Comparison of ENCODE assay signal across 9 cellular contexts in the genomic region with DNA sequence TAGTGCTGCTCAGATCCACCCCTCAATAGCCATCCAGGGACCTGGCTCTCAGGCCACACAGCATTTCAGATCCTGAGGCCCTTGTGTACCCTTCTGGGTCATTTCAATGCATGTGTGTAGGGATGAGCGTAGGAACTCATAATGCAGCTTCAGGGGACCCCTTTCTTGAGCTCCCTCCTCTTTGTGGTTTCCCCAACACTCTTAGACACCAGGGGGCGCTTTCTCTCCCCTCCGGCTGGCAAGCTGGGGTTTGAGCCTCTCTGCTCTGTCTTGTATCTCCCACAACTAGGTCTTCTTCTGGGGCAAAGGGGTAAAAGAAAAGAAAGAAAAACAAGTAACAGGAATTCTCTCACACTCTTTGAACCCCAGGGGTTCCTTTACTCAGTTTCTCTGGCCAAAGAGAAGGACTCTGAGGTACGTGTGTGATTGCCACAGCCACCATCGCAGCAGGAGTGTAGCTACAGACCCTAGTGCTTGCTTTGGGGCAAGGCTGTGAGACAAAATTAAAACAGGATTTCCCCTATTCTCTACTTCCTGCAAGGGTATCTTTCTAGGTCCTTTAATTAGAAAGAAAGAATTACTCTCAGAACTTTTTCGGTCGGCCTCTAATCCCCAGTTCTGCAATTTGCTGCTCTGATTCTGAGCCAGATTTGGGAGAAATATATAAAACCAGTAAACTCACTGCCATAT. TPM values are rescaled to one million over a fixed set of nuclear protein-coding genes. Genes with fewer than 3 reads are reported as not detected.
DNase-seq lines count a peak whose midpoint lies in the region; ATAC-seq, FAIRE-seq and TF ChIP-seq lines count a peak whose summit lies in the region.
"Had no signal": no experiment of that assay in that cellular context is flagged by ENCODE, and none has a peak within 500 bp of the region (broad histone marks: within the 10 kb centered on the region; RNA-seq: fewer than 3 reads in every experiment).

No MANE protein-coding gene starts in this region.

- H3K27ac ChIP-seq in K562 (ENCODE audit: extremely low read depth, low read depth, low read length), result no peak overlapping the region

- H3K9ac ChIP-seq in K562 (ENCODE audit: insufficient read depth in 1 of 2, low read depth in 2 of 2, low read length in 2 of 2), result no peak overlapping the region

- no peaks in the 10 kb centered on the region for H3K9me1 ChIP-seq in K562 (ENCODE audit: control insufficient read depth, insufficient read depth, low read length)

- H3K79me2 ChIP-seq in K562 (ENCODE audit: control insufficient read depth, insufficient read depth, low read length), result no peaks in the 10 kb centered on the region

- DNase-seq in GM10248 (ENCODE audit: extremely low spot score) (peak; percentile 66), HT-29 (ENCODE audit: low spot score) (peak; percentile 52), SK-N-DZ (ENCODE audit: low spot score) (peak; percentile 45), K562 (ENCODE audit: extremely low read depth in 1 of 4, low spot score in 3 of 4) (peak; percentile 42 to 64 (median 54)), kidney epithelial cell (ENCODE audit: low read depth) (no peak), KG1 (lab: John Stamatoyannopoulos, UW) (no peak)
- DNase-seq in stimulated activated CD4-positive, alpha-beta T cell treated with anti-CD3 and anti-CD28 coated beads, TNF-alpha, amount 100 ng/mL, for 4 hours (ENCODE audit: low read depth in 3 of 3), result peak in 2 of 3 experiments; percentile 2 to 3

- peaks cover 3 to 13% of the 10 kb centered on the region in 2 experiments; a peak in 3 of 5 replicates for H3K27me3 ChIP-seq in K562 (ENCODE audit: control insufficient read depth in 2 of 2, insufficient read depth in 2 of 2, low read length in 2 of 2)
- H3K27me3 ChIP-seq in kidney epithelial cell (ENCODE audit: control insufficient read depth, insufficient read depth, low read length), result no peaks in the 10 kb centered on the region

- no TSS peak for BruUV-seq in K562 (replicated peaks; lab: Mats Ljungman, UMichigan)

- peak overlapping the region; percentile 41; the same call in 1 of the 2 replicates for H2AFZ ChIP-seq in K562 (ENCODE audit: low read depth, low read length)

- intact Hi-C loops in K562 (cut with micrococcal nuclease), result loop anchor here (1.0 kb wide), 1 partner anchor 312 kb away; no protein-coding TSS in a partner anchor

- under 1% methylated on average over 7 of the region's 7 CpGs for WGBS in K562 (ENCODE audit: insufficient coverage, low coverage, missing lambda C conversion rate)

- no peaks in the 10 kb centered on the region for H3K9me3 ChIP-seq in K562 (replicated peaks; ENCODE audit: control insufficient read depth, insufficient read depth, low read depth, low read length)

- H3K4me1 ChIP-seq in K562 (replicated peaks in 1 of 2; ENCODE audit: control insufficient read depth in 2 of 2, insufficient read depth in 2 of 2, low read length in 2 of 2), result no peaks in the 10 kb centered on the region

- CTCF ChIA-PET in GM10248 (lab: Yijun Ruan, JAX) (interaction anchor here (0.7 to 3.2 kb wide), 25 partner anchors 10 to 495 kb away, joined by 3 to 106 read pairs (median 4); partner anchors contain the start of gene CABYR), K562 (lab: Yijun Ruan, JAX; ENCODE audit: low intra/inter-chr PET ratio) (interaction anchor here (0.7 to 0.8 kb wide), 2 partner anchors 258 to 311 kb away, joined by 3 to 4 read pairs; no protein-coding TSS in a partner anchor)

- H3K36me3 ChIP-seq in K562 (ENCODE audit: control insufficient read depth, insufficient read depth, low read length) (no peaks in the 10 kb centered on the region), kidney epithelial cell (ENCODE audit: control insufficient read depth, insufficient read depth, low read length) (no peaks in the 10 kb centered on the region)

- POLR2A ChIA-PET in GM10248 (lab: Yijun Ruan, JAX), result no interaction called here
- POLR2A ChIA-PET in K562 (lab: Yijun Ruan, JAX), result interaction anchor here (0.7 to 1.6 kb wide), 4 partner anchors 12 to 1297 kb away, joined by 3 to 5 read pairs (median 3); no protein-coding TSS in a partner anchor

- H4K20me1 ChIP-seq in K562 (replicated peaks; ENCODE audit: control insufficient read depth, insufficient read depth, low read length), result no peaks in the 10 kb centered on the region

- peak; percentile 79 for TF ChIP-seq CTCF in GM10248 (IDR thresholded peaks at IDR 0.05; ENCODE audit: control extremely low read depth, extremely low read depth, low read depth, missing control alignments)
- peak; percentile 65 to 81 (median 69) for TF ChIP-seq CTCF in K562 (IDR thresholded peaks at IDR 0.05 in 2 of 3, conservative IDR thresholded peaks at IDR 0.05 in 1 of 3; ENCODE audit: insufficient read depth in 2 of 3, low read depth in 1 of 3, low read length in 3 of 3)
- peak; percentile 89 for TF ChIP-seq CTCF in kidney epithelial cell (IDR thresholded peaks at IDR 0.05; ENCODE audit: insufficient read depth, low read length, poor library complexity, severe bottlenecking)

- peak in 1 of 2 experiments; percentile 46; a peak in 2 of 4 replicates for TF ChIP-seq RAD21 in K562 (CRISPR knock-in tag; conservative IDR thresholded peaks at IDR 0.05 in 1 of 2, IDR thresholded peaks at IDR 0.05 in 1 of 2)

- FAIRE-seq in K562 (lab: Jason Lieb, UNC), result peak; percentile 26
- FAIRE-seq: islet of Langerhans had no signal

- no peak for TF ChIP-seq POLR2A in K562 (conservative IDR thresholded peaks at IDR 0.05)

- H3K4me3 ChIP-seq in K562, result no peak overlapping the region
- no peak overlapping the region for H3K4me3 ChIP-seq in kidney epithelial cell (ENCODE audit: low read depth, low read length)

- peak; percentile 77 for ATAC-seq in GM21423 (IDR thresholded peaks at IDR 0.05; ENCODE audit: unreplicated experiment)
- peak; percentile 93 for ATAC-seq in K562

- in situ Hi-C loops in K562 (cut with MboI), result loop anchor here (10.0 kb wide), 1 partner anchor 308 kb away; no protein-coding TSS in a partner anchor

- TF ChIP-seq EP300 in K562 (IDR thresholded peaks at IDR 0.05; ENCODE audit: low read length), result no peak

- no peak overlapping the region for H3K4me2 ChIP-seq in K562 (ENCODE audit: insufficient read depth, low read length)

TF ChIP-seq in K562, 482 proteins besides CTCF, POLR2A, EP300 and RAD21 (continues in another document):
- TF ChIP-seq HMBOX1 (IDR thresholded peaks at IDR 0.05), result no peak
- TF ChIP-seq, protein P1, sequence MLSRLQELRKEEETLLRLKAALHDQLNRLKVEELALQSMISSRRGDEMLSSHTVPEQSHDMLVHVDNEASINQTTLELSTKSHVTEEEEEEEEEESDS (CRISPR knock-in tag; IDR thresholded peaks at IDR 0.05), result no peak
- TF ChIP-seq ZNF311 (CRISPR knock-in tag; IDR thresholded peaks at IDR 0.05), result no peak
- TF ChIP-seq CTCFL (IDR thresholded peaks at IDR 0.05; ENCODE audit: borderline replicate concordance, insufficient read depth, low read depth, low read length, poor library complexity, severe bottlenecking), result peak; percentile 33
- no peak for TF ChIP-seq ZFP1 (CRISPR knock-in tag; IDR thresholded peaks at IDR 0.05)
- TF ChIP-seq TEAD2 (tag; IDR thresholded peaks at IDR 0.05), result no peak
- TF ChIP-seq TCF7L2 (IDR thresholded peaks at IDR 0.05; ENCODE audit: low read depth, low read length), result no peak
- no peak for TF ChIP-seq ELF1 (tag; IDR thresholded peaks at IDR 0.05)
- TF ChIP-seq CCNT2 (IDR thresholded peaks at IDR 0.05; ENCODE audit: borderline replicate concordance, extremely low read depth, insufficient read length, low read depth, low read length), result no peak

RNA-seq across cellular contexts. Expression of gene CABYR, which starts 38.0 kb away (rescaled TPM):
- 0.36 and 0.91 TPM in 2 replicates for total RNA-seq in HT-29 (2014; rRNA removed; shearing (Covaris generic))
- 7.0 and 8.4 TPM in 2 replicates for polyA plus RNA-seq in SK-N-DZ (2014; cell fraction: cytosol; rRNA removed)
- polyA plus RNA-seq in SK-N-DZ (2014; cell fraction: nucleus; rRNA removed), result 5.5 and 7.7 TPM in 2 replicates
- not detected in 2 replicates for total RNA-seq in K562 (2011; cell fraction: chromatin; rRNA removed; ENCODE audit: low replicate concordance)
- total RNA-seq in K562 (2011; cell fraction: nucleolus; rRNA removed), result not detected in 2 replicates
- total RNA-seq in K562 (2011; cell fraction: nucleoplasm; rRNA removed), result not detected in 2 replicates
- not detected in 2 replicates for total RNA-seq in K562 (2014; rRNA removed)
- not detected in 2 replicates for total RNA-seq in K562 (2014; rRNA removed; fragmentation: Illumina TruSeq; extraction: Trizol)
- not detected in 2 replicates for total RNA-seq in K562 (2015; rRNA removed; fragmentation: Illumina TruSeq; extraction: Trizol)
- total RNA-seq in K562 (2021), result not detected in 2 replicates
- not detected in 2 replicates for polyA plus RNA-seq in K562 (2011; rRNA removed)
- not detected in 2 replicates for polyA plus RNA-seq in K562 (2011; cell fraction: cytosol; rRNA removed)
- not detected in 2 replicates for polyA plus RNA-seq in K562 (2011; cell fraction: nucleus; rRNA removed)
- polyA plus RNA-seq in K562 (2012), result not detected in 2 replicates
- not detected in 2 replicates for polyA plus RNA-seq in K562 (2014; fragmentation: Illumina TruSeq; extraction: Trizol)
- polyA plus RNA-seq in K562 (2014; fragmentation: Nextera tagmentation; extraction: Ambion mirVana), result not detected
- not detected in 2 replicates for polyA plus RNA-seq in K562 (2014; rRNA removed)
- not detected in 2 replicates for polyA minus RNA-seq in K562 (2011; rRNA and poly(A)+ RNA removed)
- polyA minus RNA-seq in K562 (2011; cell fraction: cytosol; rRNA and poly(A)+ RNA removed), result not detected in 2 replicates
- polyA minus RNA-seq in K562 (2011; cell fraction: nucleus; rRNA and poly(A)+ RNA removed), result not detected in 2 replicates
- 5.1 and 5.5 TPM in 2 replicates for total RNA-seq in kidney epithelial cell

Comparison
In these comparisons a context has a peak if more than half of its experiments do, and no peak if none do; other contexts are left out.
1. DNase-seq: peak in GM10248 (single experiment), HT-29 (single experiment), SK-N-DZ (single experiment), K562 (4 of 4) and stimulated activated CD4-positive, alpha-beta T cell treated with anti-CD3 and anti-CD28 coated beads, TNF-alpha, amount 100 ng/mL, for 4 hours (2 of 3); none in kidney epithelial cell (single experiment) and KG1 (single experiment).
2. Peak in every context shown above with its lines, with median percentiles within 50 percentile points of each other: CTCF ChIP-seq.